Comparison of ENCODE assay signal across 9 cellular contexts in the genomic region with DNA sequence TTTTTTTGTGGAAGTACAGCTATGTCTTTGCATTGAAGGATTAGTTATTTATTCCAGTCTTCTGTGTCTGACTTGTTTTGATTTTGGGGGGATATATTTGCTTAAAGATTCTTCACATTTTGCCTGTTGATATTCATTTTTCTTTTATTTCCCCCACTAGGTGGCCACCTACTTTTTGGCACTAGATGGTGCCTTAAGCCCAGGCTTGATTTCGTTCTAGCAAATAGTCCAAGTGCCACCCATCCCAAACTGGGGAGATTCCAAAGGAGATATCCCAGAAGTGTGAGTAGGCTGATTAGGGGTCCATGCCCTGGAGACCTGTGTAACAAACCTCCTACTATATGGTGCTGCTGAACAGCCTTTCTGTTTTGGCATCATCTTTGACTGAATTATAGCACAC.
DNase-seq lines count a peak whose midpoint lies in the region; ATAC-seq, FAIRE-seq and TF ChIP-seq lines count a peak whose summit lies in the region.
"Had no signal": no experiment of that assay in that cellular context is flagged by ENCODE, and none has a peak within 500 bp of the region (broad histone marks: within the 10 kb centered on the region; RNA-seq: fewer than 3 reads in every experiment).

No MANE protein-coding gene starts in this region.

- peaks cover 18% of the 10 kb centered on the region; the same call in 2 of the 3 replicates for H3K36me3 Mint-ChIP-seq in GM23338 (ENCODE audit: low read depth)

- H3K9me3 ChIP-seq in small intestine (ENCODE audit: control insufficient read depth, low read depth) = no peaks in the 10 kb centered on the region
- no peaks in the 10 kb centered on the region for H3K9me3 ChIP-seq in hepatocyte (ENCODE audit: low read depth)
- H3K9me3 ChIP-seq: prostate gland had no signal

- peaks cover 6% of the 10 kb centered on the region for H3K27me3 Mint-ChIP-seq in GM23338 (ENCODE audit: insufficient read depth, low read depth, poor library complexity)

- peak; percentile 65 for ATAC-seq in GM23338
- no peak for ATAC-seq in foreskin keratinocyte
- ATAC-seq in HG03097 (IDR thresholded peaks at IDR 0.05; ENCODE audit: low FRiP score, unreplicated experiment) = no peak

- WGBS in small intestine, 3 donors = 38 to 47% (median 43%) methylated on average over 1 of the region's 1 CpG
- 78% methylated on average over 1 of the region's 1 CpG for WGBS in hepatocyte (ENCODE audit: low lambda C conversion rate, missing lambda C conversion rate)

- POLR2A ChIA-PET in RWPE1 (lab: Yijun Ruan, JAX; ENCODE audit: low non-redundant PET) = no interaction called here

- no peaks in the 10 kb centered on the region for H3K79me2 ChIP-seq in GM23338 (replicated peaks; ENCODE audit: insufficient read depth)
- no peaks in the 10 kb centered on the region for H3K79me2 ChIP-seq in hepatocyte

- no peaks in the 10 kb centered on the region for H3K4me1 ChIP-seq in GM23338 (ENCODE audit: insufficient read depth)
- H3K4me1 ChIP-seq in foreskin keratinocyte = no peaks in the 10 kb centered on the region
- no peaks in the 10 kb centered on the region for H3K4me1 ChIP-seq in small intestine (ENCODE audit: control insufficient read depth in 2 of 2, insufficient read depth in 1 of 2, low read depth in 1 of 2, low read length in 1 of 2)
- no peaks in the 10 kb centered on the region for H3K4me1 ChIP-seq in hepatocyte (ENCODE audit: insufficient read depth)
- H3K4me1 ChIP-seq: prostate gland had no signal

- FAIRE-seq in small intestine (lab: Jason Lieb, UNC) = no peak

- H4K20me1 ChIP-seq in GM23338 (replicated peaks; ENCODE audit: insufficient read depth) (no peaks in the 10 kb centered on the region), hepatocyte (ENCODE audit: insufficient read depth, poor library complexity, severe bottlenecking) (no peaks in the 10 kb centered on the region)

- H2AFZ ChIP-seq in GM23338 (peak overlapping the region; percentile 72; the same call in 1 of the 2 replicates), hepatocyte (no peak overlapping the region)

- no peak overlapping the region for H3K27ac Mint-ChIP-seq in GM23338

- H3K9me2 ChIP-seq in GM23338 (ENCODE audit: insufficient read depth) (0 out of 2 replicates have a peak, but pooled peaks cover 3% of the 10 kb centered on the region), hepatocyte (replicated peaks; ENCODE audit: insufficient read depth) (no peaks in the 10 kb centered on the region)

- TF ChIP-seq CTCF in C4-2B (conservative IDR thresholded peaks at IDR 0.05) (peak; percentile 81), GM23338 (conservative IDR thresholded peaks at IDR 0.05; ENCODE audit: low read depth in 2 of 2) (peak; percentile 74 to 76), RWPE1 (conservative IDR thresholded peaks at IDR 0.05; ENCODE audit: low read depth) (peak; percentile 31), foreskin keratinocyte (conservative IDR thresholded peaks at IDR 0.05) (peak; percentile 30), hepatocyte (IDR thresholded peaks at IDR 0.05; ENCODE audit: poor library complexity) (no peak)

- peaks cover 19% of the 10 kb centered on the region; the same call in 2 of the 3 replicates for H3K9me3 Mint-ChIP-seq in GM23338

- H3F3A ChIP-seq in GM23338 (replicated peaks; ENCODE audit: low read depth) = no peaks in the 10 kb centered on the region

- H3K36me3 ChIP-seq in GM23338 (ENCODE audit: insufficient read depth) (no peaks in the 10 kb centered on the region), small intestine (ENCODE audit: control insufficient read depth in 2 of 2, insufficient read depth in 2 of 2, low read length in 2 of 2) (no peaks in the 10 kb centered on the region), hepatocyte (replicated peaks; ENCODE audit: insufficient read depth, low read depth) (no peaks in the 10 kb centered on the region)
- H3K36me3 ChIP-seq: prostate gland had no signal

- H3K4me3 ChIP-seq in GM23338 (no peak overlapping the region), small intestine (ENCODE audit: low read depth in 1 of 2, low read length in 2 of 2) (no peak overlapping the region), hepatocyte (no peak overlapping the region)
- H3K4me3 ChIP-seq: prostate gland had no signal

- CTCF ChIA-PET in RWPE1 (lab: Yijun Ruan, JAX) = interaction anchor here (0.6 kb wide), 1 partner anchor 332 kb away, joined by 3 read pairs; no protein-coding TSS in a partner anchor

- H3K27me3 ChIP-seq in GM23338 (ENCODE audit: insufficient read depth) = no peaks in the 10 kb centered on the region
- H3K27me3 ChIP-seq in foreskin keratinocyte = no peaks in the 10 kb centered on the region
- H3K27me3 ChIP-seq in small intestine (ENCODE audit: control insufficient read depth in 2 of 2, insufficient read depth in 2 of 2, low read length in 2 of 2) = no peaks in the 10 kb centered on the region
- no peaks in the 10 kb centered on the region for H3K27me3 ChIP-seq in hepatocyte

- H3K4me3 Mint-ChIP-seq in GM23338 = no peak overlapping the region

- no peaks in the 10 kb centered on the region for H3K4me1 Mint-ChIP-seq in GM23338

- DNase-seq in GM23338 (ENCODE audit: low spot score) (peak; percentile 65), RWPE1 (ENCODE audit: low spot score) (peak; percentile 5), foreskin keratinocyte (no peak), small intestine (no peak), hepatocyte (ENCODE audit: low spot score) (no peak), NCI-H2081 (lab: John Stamatoyannopoulos, UW) (no peak)

- H3K27ac ChIP-seq in C4-2B (no peak overlapping the region), GM23338 (ENCODE audit: low read depth) (no peak overlapping the region), RWPE1 (no peak overlapping the region), foreskin keratinocyte (no peak overlapping the region), small intestine (ENCODE audit: low read depth in 1 of 2, low read length in 1 of 2) (no peak overlapping the region), hepatocyte (no peak overlapping the region)
- H3K27ac ChIP-seq: prostate gland had no signal

- no peak overlapping the region for H3K4me2 ChIP-seq in GM23338
- H3K4me2 ChIP-seq in hepatocyte = no peak overlapping the region

TF ChIP-seq in GM23338, 12 proteins besides CTCF, POLR2A, EP300 and RAD21 (continues in another document):
- TF ChIP-seq, protein P1, sequence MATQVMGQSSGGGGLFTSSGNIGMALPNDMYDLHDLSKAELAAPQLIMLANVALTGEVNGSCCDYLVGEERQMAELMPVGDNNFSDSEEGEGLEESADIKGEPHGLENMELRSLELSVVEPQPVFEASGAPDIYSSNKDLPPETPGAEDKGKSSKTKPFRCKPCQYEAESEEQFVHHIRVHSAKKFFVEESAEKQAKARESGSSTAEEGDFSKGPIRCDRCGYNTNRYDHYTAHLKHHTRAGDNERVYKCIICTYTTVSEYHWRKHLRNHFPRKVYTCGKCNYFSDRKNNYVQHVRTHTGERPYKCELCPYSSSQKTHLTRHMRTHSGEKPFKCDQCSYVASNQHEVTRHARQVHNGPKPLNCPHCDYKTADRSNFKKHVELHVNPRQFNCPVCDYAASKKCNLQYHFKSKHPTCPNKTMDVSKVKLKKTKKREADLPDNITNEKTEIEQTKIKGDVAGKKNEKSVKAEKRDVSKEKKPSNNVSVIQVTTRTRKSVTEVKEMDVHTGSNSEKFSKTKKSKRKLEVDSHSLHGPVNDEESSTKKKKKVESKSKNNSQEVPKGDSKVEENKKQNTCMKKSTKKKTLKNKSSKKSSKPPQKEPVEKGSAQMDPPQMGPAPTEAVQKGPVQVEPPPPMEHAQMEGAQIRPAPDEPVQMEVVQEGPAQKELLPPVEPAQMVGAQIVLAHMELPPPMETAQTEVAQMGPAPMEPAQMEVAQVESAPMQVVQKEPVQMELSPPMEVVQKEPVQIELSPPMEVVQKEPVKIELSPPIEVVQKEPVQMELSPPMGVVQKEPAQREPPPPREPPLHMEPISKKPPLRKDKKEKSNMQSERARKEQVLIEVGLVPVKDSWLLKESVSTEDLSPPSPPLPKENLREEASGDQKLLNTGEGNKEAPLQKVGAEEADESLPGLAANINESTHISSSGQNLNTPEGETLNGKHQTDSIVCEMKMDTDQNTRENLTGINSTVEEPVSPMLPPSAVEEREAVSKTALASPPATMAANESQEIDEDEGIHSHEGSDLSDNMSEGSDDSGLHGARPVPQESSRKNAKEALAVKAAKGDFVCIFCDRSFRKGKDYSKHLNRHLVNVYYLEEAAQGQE (IDR thresholded peaks at IDR 0.05; ENCODE audit: unreplicated experiment) = no peak
- TF ChIP-seq ETS1 (IDR thresholded peaks at IDR 0.05) (no peak), NANOG (IDR thresholded peaks at IDR 0.05; ENCODE audit: borderline replicate concordance) (no peak)

Comparison
In these comparisons a context has a peak if more than half of its experiments do, and no peak if none do; other contexts are left out.
1. DNase-seq: peak in GM23338 (single experiment) and RWPE1 (single experiment); none in foreskin keratinocyte (0 of 2), small intestine (single experiment), hepatocyte (single experiment) and NCI-H2081 (0 of 2).